ENCODE assay signal across 16 cellular contexts in the genomic region with DNA sequence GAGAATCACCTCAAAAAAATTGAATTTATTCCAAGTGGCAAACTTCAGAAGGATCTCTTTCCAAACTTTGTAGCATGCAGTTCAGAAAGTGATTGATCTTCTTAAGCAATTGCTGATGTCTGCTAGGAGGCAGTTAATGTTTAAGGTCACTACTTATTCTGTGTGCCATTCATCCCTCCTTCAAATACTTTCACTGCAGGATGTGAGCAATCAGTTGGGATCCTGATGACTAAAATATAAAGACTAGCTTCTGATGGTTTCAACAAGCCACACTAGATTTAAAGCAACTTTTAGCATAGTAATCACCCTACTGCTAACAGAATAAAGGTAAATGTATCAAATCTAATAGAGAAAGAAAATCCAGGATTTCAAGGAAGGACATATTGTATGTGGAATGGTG.
DNase-seq lines count a peak whose midpoint lies in the region; ATAC-seq and TF ChIP-seq lines count a peak whose summit lies in the region.
"Had no signal": no experiment of that assay in that cellular context is flagged by ENCODE, and none has a peak within 500 bp of the region (broad histone marks: within the 10 kb centered on the region; RNA-seq: fewer than 3 reads in every experiment).

No MANE protein-coding gene starts in this region.

- H3K4me3 ChIP-seq in astrocyte of the spinal cord (ENCODE audit: low read depth, low read length) (no peak overlapping the region), MG63 (no peak overlapping the region)
- H3K4me3 ChIP-seq: HAP-1 had no signal

- in situ Hi-C loops in astrocyte of the spinal cord (cut with HindIII; ENCODE audit: low sequenced_read_pairs): no loop called here

- DNase-seq in NCI-H69 (lab: John Stamatoyannopoulos, UW) (peak; percentile 3), astrocyte of the spinal cord (ENCODE audit: low read depth, low spot score) (peak; percentile 27), kidney tubule cell (ENCODE audit: low spot score) (peak; percentile 53), medulla oblongata (ENCODE audit: extremely low spot score) (no peak), MG63 (no peak)
- DNase-seq in effector CD8-positive, alpha-beta T cell (lab: John Stamatoyannopoulos, UW): no peak
- DNase-seq: Caco-2, KBM-7, NCI-H1048, NCI-H1436 treated with DMSO at 0.1 percent for 48 hours, NCI-H2029 treated with DMSO at 0.1 percent for 48 hours, NCI-H82, SHP77, SK-N-SH had no signal

- no peak for TF ChIP-seq CTCF in astrocyte of the spinal cord (IDR thresholded peaks at IDR 0.05; ENCODE audit: low read depth, low read length)

- no peaks in the 10 kb centered on the region for H3K9me3 ChIP-seq in MG63
- H3K9me3 ChIP-seq: Caco-2, HAP-1, SK-N-SH had no signal

- no peaks in the 10 kb centered on the region for H3K36me3 ChIP-seq in MG63
- H3K36me3 ChIP-seq: HAP-1 had no signal

- H3K27me3 ChIP-seq in MG63: no peaks in the 10 kb centered on the region

- no peak for ATAC-seq in GM21786 (IDR thresholded peaks at IDR 0.05; ENCODE audit: unreplicated experiment)

Comparison
In these comparisons a context has a peak if more than half of its experiments do, and no peak if none do; other contexts are left out.
1. DNase-seq: peak in NCI-H69 (single experiment), astrocyte of the spinal cord (single experiment) and kidney tubule cell (single experiment); none in medulla oblongata (single experiment), effector CD8-positive, alpha-beta T cell (single experiment) and MG63 (single experiment).